10 cellular contexts compared by ENCODE assay signal in genomic region chr7:151447901-151448260, GRCh38. TPM values are rescaled to one million over a fixed set of nuclear protein-coding genes. Genes with fewer than 3 reads are reported as not detected.
A peak's percentile ranks its signal among the peaks of the same experiment; 100 is the strongest.
DNase-seq lines count a peak whose midpoint lies in the region; ATAC-seq and TF ChIP-seq lines count a peak whose summit lies in the region.
"Had no signal": no experiment of that assay in that cellular context is flagged by ENCODE, and none has a peak within 500 bp of the region (broad histone marks: within the 10 kb centered on the region; RNA-seq: fewer than 3 reads in every experiment).

No MANE protein-coding gene starts in this region.

- no peak for DNase-seq in T-helper 1 cell
- no peak for DNase-seq in adipocyte (ENCODE audit: low read depth)
- no peak for DNase-seq in stimulated activated naive B cell treated with anti-CD40 and anti-IgM and Interleukin-4, amounts not matched to agents 10 μg/mL and 1 μg/mL and 100 μg/mL, for 72 hours
- DNase-seq in BE2C, result no peak
- DNase-seq in foreskin melanocyte, result no peak

- peak overlapping the region; percentile 83 for H3K9ac ChIP-seq in adipocyte (ENCODE audit: low read length)

- peaks cover 6% of the 10 kb centered on the region for H3K27me3 ChIP-seq in adipocyte (replicated peaks; ENCODE audit: control insufficient read depth, insufficient read depth, low read length)
- H3K27me3 ChIP-seq in layer of hippocampus (ENCODE audit: control insufficient read depth, insufficient read depth, low read length), result peaks cover 3% of the 10 kb centered on the region
- no peaks in the 10 kb centered on the region for H3K27me3 ChIP-seq in BE2C

- peaks cover 3% of the 10 kb centered on the region for H3K4me1 Mint-ChIP-seq in T-helper 1 cell treated with Interleukin-12 subunit alpha and Interleukin-12 subunit beta and Interleukin-4 antibody, amounts not matched to agents 30 μg/mL and 1 μg/mL, for 36 hours (ENCODE audit: low read depth)
- peaks cover 4 to 21% of the 10 kb centered on the region in 2 donors for H3K4me1 Mint-ChIP-seq in stimulated activated naive B cell treated with anti-CD40 and anti-IgM and Interleukin-4, amounts not matched to agents 10 μg/mL and 1 μg/mL and 100 μg/mL, for 72 hours

- peaks cover 5% of the 10 kb centered on the region for H3K4me1 ChIP-seq in adipocyte (ENCODE audit: control insufficient read depth, insufficient read depth, low read length)
- H3K4me1 ChIP-seq in BE2C, result no peaks in the 10 kb centered on the region

- no peak overlapping the region for H3K27ac Mint-ChIP-seq in T-helper 1 cell treated with Interleukin-12 subunit alpha and Interleukin-12 subunit beta and Interleukin-4 antibody, amounts not matched to agents 30 μg/mL and 1 μg/mL, for 36 hours
- no peak overlapping the region for H3K27ac Mint-ChIP-seq in stimulated activated naive B cell treated with anti-CD40 and anti-IgM and Interleukin-4, amounts not matched to agents 10 μg/mL and 1 μg/mL and 100 μg/mL, for 72 hours

- no peaks in the 10 kb centered on the region for H3K36me3 Mint-ChIP-seq in T-helper 1 cell treated with Interleukin-12 subunit alpha and Interleukin-12 subunit beta and Interleukin-4 antibody, amounts not matched to agents 30 μg/mL and 1 μg/mL, for 36 hours (ENCODE audit: low read depth)
- H3K36me3 Mint-ChIP-seq in stimulated activated naive B cell treated with anti-CD40 and anti-IgM and Interleukin-4, amounts not matched to agents 10 μg/mL and 1 μg/mL and 100 μg/mL, for 72 hours, result no peaks in the 10 kb centered on the region

- peak overlapping the region; percentile 76 for H3K4me3 ChIP-seq in adipocyte (ENCODE audit: low read length)
- no peak overlapping the region for H3K4me3 ChIP-seq in BE2C (ENCODE audit: low read depth, low read length)

- ATAC-seq in stimulated activated naive B cell treated with anti-CD40 and anti-IgM and Interleukin-4, amounts not matched to agents 10 μg/mL and 1 μg/mL and 100 μg/mL, for 72 hours (replicated peaks), result no peak
- no peak for ATAC-seq in HG03521 (IDR thresholded peaks at IDR 0.05; ENCODE audit: unreplicated experiment)

- H3K9me3 Mint-ChIP-seq in T-helper 1 cell treated with Interleukin-12 subunit alpha and Interleukin-12 subunit beta and Interleukin-4 antibody, amounts not matched to agents 30 μg/mL and 1 μg/mL, for 36 hours, result no peaks in the 10 kb centered on the region
- H3K9me3 Mint-ChIP-seq in stimulated activated naive B cell treated with anti-CD40 and anti-IgM and Interleukin-4, amounts not matched to agents 10 μg/mL and 1 μg/mL and 100 μg/mL, for 72 hours, result no peaks in the 10 kb centered on the region

- peaks cover 27% of the 10 kb centered on the region for H3K27me3 Mint-ChIP-seq in T-helper 1 cell treated with Interleukin-12 subunit alpha and Interleukin-12 subunit beta and Interleukin-4 antibody, amounts not matched to agents 30 μg/mL and 1 μg/mL, for 36 hours (ENCODE audit: low read depth)
- H3K27me3 Mint-ChIP-seq in stimulated activated naive B cell treated with anti-CD40 and anti-IgM and Interleukin-4, amounts not matched to agents 10 μg/mL and 1 μg/mL and 100 μg/mL, for 72 hours, result peaks cover 15 to 42% of the 10 kb centered on the region in 2 donors

- H3K9me3 ChIP-seq in adipocyte (ENCODE audit: control insufficient read depth, low read length), result peaks cover under 1% of the 10 kb centered on the region
- H3K9me3 ChIP-seq in BE2C, result no peaks in the 10 kb centered on the region

- no peaks in the 10 kb centered on the region for H3K36me3 ChIP-seq in adipocyte (ENCODE audit: control insufficient read depth, insufficient read depth, low read length, severe bottlenecking)
- H3K36me3 ChIP-seq in BE2C, result no peaks in the 10 kb centered on the region

- no peak for TF ChIP-seq CTCF in BE2C (IDR thresholded peaks at IDR 0.05; ENCODE audit: low read depth, low read length)

- H3K4me3 Mint-ChIP-seq in T-helper 1 cell treated with Interleukin-12 subunit alpha and Interleukin-12 subunit beta and Interleukin-4 antibody, amounts not matched to agents 30 μg/mL and 1 μg/mL, for 36 hours, result peak overlapping the region; percentile 76
- H3K4me3 Mint-ChIP-seq in stimulated activated naive B cell treated with anti-CD40 and anti-IgM and Interleukin-4, amounts not matched to agents 10 μg/mL and 1 μg/mL and 100 μg/mL, for 72 hours, result peak overlapping the region; percentile 71 to 81

- peak overlapping the region; percentile 30 for H3K27ac ChIP-seq in layer of hippocampus (ENCODE audit: low read depth, low read length)
- H3K27ac ChIP-seq: 22Rv1, epithelial cell of prostate had no signal

RNA-seq across cellular contexts. Expression of gene CRYGN, which starts 7.9 kb away (rescaled TPM):
- polyA plus RNA-seq in BE2C (2012; ENCODE audit: insufficient read depth, insufficient read length, low read depth), result not detected

RNA-seq across cellular contexts. Expression of gene WDR86, which starts 38.0 kb away (rescaled TPM):
- 3.4 TPM for polyA plus RNA-seq in BE2C (2012; ENCODE audit: insufficient read depth, insufficient read length, low read depth)
